15 cellular contexts compared by ENCODE assay signal in genomic region chr6:30073489-30074240, GRCh38. TPM values are rescaled to one million over a fixed set of nuclear protein-coding genes. Genes with fewer than 3 reads are reported as not detected.
DNase-seq lines count a peak whose midpoint lies in the region; ATAC-seq lines count a peak whose summit lies in the region.
"Had no signal": no experiment of that assay in that cellular context is flagged by ENCODE, and none has a peak within 500 bp of the region (broad histone marks: within the 10 kb centered on the region; RNA-seq: fewer than 3 reads in every experiment).

No MANE protein-coding gene starts in this region.

- H3K4me1 Mint-ChIP-seq in activated naive CD4-positive, alpha-beta T cell treated with anti-CD3 and anti-CD28 coated beads for 36 hours (ENCODE audit: low read depth), result peaks cover 43% of the 10 kb centered on the region
- peaks cover 62% of the 10 kb centered on the region for H3K4me1 Mint-ChIP-seq in T-helper 17 cell
- H3K4me1 Mint-ChIP-seq in stimulated activated naive B cell treated with anti-CD40 and anti-IgM and Interleukin-4, amounts not matched to agents 10 μg/mL and 1 μg/mL and 100 μg/mL, for 72 hours, result peaks cover 27 to 40% of the 10 kb centered on the region in 2 donors

- H3K9me3 ChIP-seq in T-helper 17 cell (ENCODE audit: control insufficient read depth, low read length, poor library complexity, severe bottlenecking), result no peaks in the 10 kb centered on the region
- H3K9me3 ChIP-seq: adrenal gland, gastroesophageal sphincter had no signal

- no peak for ATAC-seq in T-helper 17 cell
- ATAC-seq in stimulated activated naive B cell treated with anti-CD40 and anti-IgM and Interleukin-4, amounts not matched to agents 10 μg/mL and 1 μg/mL and 100 μg/mL, for 72 hours (replicated peaks), result no peak
- ATAC-seq: gastroesophageal sphincter, GM12878 had no signal

- intact Hi-C loops in activated naive CD4-positive, alpha-beta T cell treated with anti-CD3 and anti-CD28 coated beads for 36 hours (cut with micrococcal nuclease), result loop anchor here (2.0 kb wide), 1 partner anchor 57 kb away; no protein-coding TSS in a partner anchor

- H3K4me3 Mint-ChIP-seq in activated naive CD4-positive, alpha-beta T cell treated with anti-CD3 and anti-CD28 coated beads for 36 hours, result peak overlapping the region; percentile 67
- H3K4me3 Mint-ChIP-seq in T-helper 17 cell, result peak overlapping the region; percentile 93
- H3K4me3 Mint-ChIP-seq in stimulated activated naive B cell treated with anti-CD40 and anti-IgM and Interleukin-4, amounts not matched to agents 10 μg/mL and 1 μg/mL and 100 μg/mL, for 72 hours, result peak overlapping the region; percentile 10

- H3K9me3 Mint-ChIP-seq in activated naive CD4-positive, alpha-beta T cell treated with anti-CD3 and anti-CD28 coated beads for 36 hours, result no peaks in the 10 kb centered on the region
- H3K9me3 Mint-ChIP-seq in stimulated activated naive B cell treated with anti-CD40 and anti-IgM and Interleukin-4, amounts not matched to agents 10 μg/mL and 1 μg/mL and 100 μg/mL, for 72 hours, result no peaks in the 10 kb centered on the region

- CTCF ChIA-PET in activated naive CD4-positive, alpha-beta T cell treated with anti-CD3 and anti-CD28 coated beads for 36 hours (lab: Charles Lee), result interaction anchor here (0.7 to 1.8 kb wide), 3 partner anchors 28 to 36 kb away, joined by 3 to 5 read pairs (median 4); no protein-coding TSS in a partner anchor

- peaks cover 35% of the 10 kb centered on the region for H3K27me3 Mint-ChIP-seq in activated naive CD4-positive, alpha-beta T cell treated with anti-CD3 and anti-CD28 coated beads for 36 hours (ENCODE audit: low read depth)
- H3K27me3 Mint-ChIP-seq in T-helper 17 cell, result peaks cover 54% of the 10 kb centered on the region
- H3K27me3 Mint-ChIP-seq in stimulated activated naive B cell treated with anti-CD40 and anti-IgM and Interleukin-4, amounts not matched to agents 10 μg/mL and 1 μg/mL and 100 μg/mL, for 72 hours, result peaks cover 70 to 77% of the 10 kb centered on the region in 2 donors

- H3K27ac Mint-ChIP-seq in activated naive CD4-positive, alpha-beta T cell treated with anti-CD3 and anti-CD28 coated beads for 36 hours, result no peak overlapping the region
- no peak overlapping the region for H3K27ac Mint-ChIP-seq in T-helper 17 cell
- no peak overlapping the region for H3K27ac Mint-ChIP-seq in stimulated activated naive B cell treated with anti-CD40 and anti-IgM and Interleukin-4, amounts not matched to agents 10 μg/mL and 1 μg/mL and 100 μg/mL, for 72 hours

- peaks cover 19% of the 10 kb centered on the region for H3K36me3 Mint-ChIP-seq in activated naive CD4-positive, alpha-beta T cell treated with anti-CD3 and anti-CD28 coated beads for 36 hours (ENCODE audit: low read depth)
- peaks cover 26% of the 10 kb centered on the region for H3K36me3 Mint-ChIP-seq in T-helper 17 cell (ENCODE audit: low read depth)
- H3K36me3 Mint-ChIP-seq in stimulated activated naive B cell treated with anti-CD40 and anti-IgM and Interleukin-4, amounts not matched to agents 10 μg/mL and 1 μg/mL and 100 μg/mL, for 72 hours, result peaks cover 40 to 41% of the 10 kb centered on the region in 2 donors

- peak overlapping the region; percentile 52 for H3K4me3 ChIP-seq in iPS-11a (ENCODE audit: low read depth, low read length)
- H3K4me3 ChIP-seq: GM12878 had no signal

- DNase-seq in activated naive CD4-positive, alpha-beta T cell treated with anti-CD3 and anti-CD28 coated beads for 36 hours, result no peak
- DNase-seq in activated naive CD4-positive, alpha-beta T cell (lab: John Stamatoyannopoulos, UW), result no peak
- DNase-seq in T-helper 17 cell, result no peak
- no peak for DNase-seq in stimulated activated naive B cell treated with anti-CD40 and anti-IgM and Interleukin-4, amounts not matched to agents 10 μg/mL and 1 μg/mL and 100 μg/mL, for 72 hours
- DNase-seq in superior temporal gyrus (ENCODE audit: extremely low spot score), result no peak
- no peak for DNase-seq in kidney tubule cell (ENCODE audit: low spot score)
- DNase-seq in HCEC 1CT, result no peak
- DNase-seq: adrenal gland, MV-4-11, NCI-H446 treated with DMSO at 0.1 percent for 48 hours had no signal

RNA-seq across cellular contexts. Expression of gene RNF39, which starts 1.9 kb away (rescaled TPM):
- not detected for total RNA-seq in activated naive CD4-positive, alpha-beta T cell treated with anti-CD3 and anti-CD28 coated beads for 36 hours
- total RNA-seq in T-helper 17 cell, result not detected
- total RNA-seq: GM12878, GM23248, liver had no signal

RNA-seq across cellular contexts. Expression of gene PPP1R11, which starts 6.7 kb away (rescaled TPM):
- total RNA-seq in activated naive CD4-positive, alpha-beta T cell treated with anti-CD3 and anti-CD28 coated beads for 36 hours, result 10 to 100 TPM; 42.8 to 46.6 TPM
- total RNA-seq in T-helper 17 cell, result 10 to 100 TPM; 52.1 to 52.4 TPM

RNA-seq across cellular contexts. Expression of gene POLR1H, which starts 12.6 kb away (rescaled TPM):
- 10 to 100 TPM; 74.6 to 77.8 TPM for total RNA-seq in activated naive CD4-positive, alpha-beta T cell treated with anti-CD3 and anti-CD28 coated beads for 36 hours
- 10 to 100 TPM; 28.9 to 31.7 TPM for total RNA-seq in T-helper 17 cell

RNA-seq across cellular contexts. Expression of gene TRIM31, which starts 39.2 kb away (rescaled TPM):
- under 1 TPM in 1 of 2 experiments, not detected in 1; 0.17 TPM for total RNA-seq in activated naive CD4-positive, alpha-beta T cell treated with anti-CD3 and anti-CD28 coated beads for 36 hours
- total RNA-seq in T-helper 17 cell, result not detected
- total RNA-seq: gastroesophageal sphincter, GM23248 had no signal

Comparison
In these comparisons a context has a peak if more than half of its experiments do, and no peak if none do; other contexts are left out.
1. H3K4me3 Mint-ChIP-seq: peak in every context shown above with its lines; median percentile 93 in T-helper 17 cell; 67 in activated naive CD4-positive, alpha-beta T cell treated with anti-CD3 and anti-CD28 coated beads for 36 hours; 10 in stimulated activated naive B cell treated with anti-CD40 and anti-IgM and Interleukin-4, amounts not matched to agents 10 μg/mL and 1 μg/mL and 100 μg/mL, for 72 hours.